In genomic region chr10:25082276-25083204, GRCh38 we compare ENCODE assay signal across 13 cellular contexts.
DNase-seq lines count a peak whose midpoint lies in the region; ATAC-seq and TF ChIP-seq lines count a peak whose summit lies in the region.
"Had no signal": no experiment of that assay in that cellular context is flagged by ENCODE, and none has a peak within 500 bp of the region (broad histone marks: within the 10 kb centered on the region; RNA-seq: fewer than 3 reads in every experiment).

No MANE protein-coding gene starts in this region.

- H3K27ac ChIP-seq in trophoblast cell (ENCODE audit: low read depth, low read length) (no peak overlapping the region), gastrocnemius medialis (no peak overlapping the region)
- H3K27ac ChIP-seq: epithelial cell of prostate had no signal

- H4K12ac ChIP-seq in trophoblast cell (ENCODE audit: low read depth, low read length) = no peak overlapping the region

- no peak overlapping the region for H2AK5ac ChIP-seq in trophoblast cell (ENCODE audit: low read length)

- H3K79me2 ChIP-seq in trophoblast cell (ENCODE audit: control insufficient read depth, insufficient read depth, low read length, poor library complexity) = no peaks in the 10 kb centered on the region

- no peaks in the 10 kb centered on the region for H3K36me3 Mint-ChIP-seq in chondrocyte (ENCODE audit: low read depth)
- H3K36me3 Mint-ChIP-seq: activated naive CD4-positive, alpha-beta T cell treated with anti-CD3 and anti-CD28 coated beads, Interleukin-2, amount 50 U/mL, for 24 hours had no signal

- TF ChIP-seq POLR2A in gastrocnemius medialis (IDR thresholded peaks at IDR 0.05) = no peak

- H2BK120ac ChIP-seq in trophoblast cell (ENCODE audit: insufficient read depth, low read length, poor library complexity) = no peak overlapping the region

- H2BK5ac ChIP-seq in trophoblast cell (ENCODE audit: low read depth, low read length, poor library complexity) = no peak overlapping the region

- in situ Hi-C loops in gastrocnemius medialis (cut with MboI; ENCODE audit: low sequenced_read_pairs in 4 of 4) = loop anchor here in 2 of 4 donors (10.0 to 25.0 kb wide), 2 partner anchors 438 to 445 kb away; no protein-coding TSS in a partner anchor

- H3K9me3 ChIP-seq in trophoblast cell (ENCODE audit: insufficient read depth, low read depth, low read length) = no peaks in the 10 kb centered on the region
- H3K9me3 ChIP-seq in gastrocnemius medialis = no peaks in the 10 kb centered on the region
- H3K9me3 ChIP-seq: MG63 had no signal

- H3K36me3 ChIP-seq in trophoblast cell (ENCODE audit: control insufficient read depth in 1 of 2, insufficient read depth in 2 of 2, low read length in 2 of 2) (no peaks in the 10 kb centered on the region), gastrocnemius medialis (no peaks in the 10 kb centered on the region)
- H3K36me3 ChIP-seq: MG63 had no signal

- H3K4ac ChIP-seq in trophoblast cell (ENCODE audit: low read depth, low read length) = no peak overlapping the region

- H4K8ac ChIP-seq in trophoblast cell (ENCODE audit: low read depth, low read length) = no peak overlapping the region

- H3K27me3 ChIP-seq in trophoblast cell (ENCODE audit: insufficient read depth, low read length) (no peaks in the 10 kb centered on the region), gastrocnemius medialis (no peaks in the 10 kb centered on the region)

- H3K4me2 ChIP-seq in trophoblast cell (ENCODE audit: low read length) = peak overlapping the region; percentile 12

- H3K18ac ChIP-seq in trophoblast cell (ENCODE audit: low read length) = no peak overlapping the region

- no CpG with 5 or more reads among the region's 8 CpGs for WGBS in trophoblast cell (ENCODE audit: extremely low coverage, insufficient coverage, insufficient read length)

- no peak for ATAC-seq in gastrocnemius medialis

- no peak overlapping the region for H3K14ac ChIP-seq in trophoblast cell (ENCODE audit: low read length)

- H3K4me1 Mint-ChIP-seq in chondrocyte (ENCODE audit: low read depth) = peaks cover 60% of the 10 kb centered on the region

- no peaks in the 10 kb centered on the region for H3K79me1 ChIP-seq in trophoblast cell (ENCODE audit: low read length)

- H3K9me3 Mint-ChIP-seq in chondrocyte (ENCODE audit: low read depth) = no peaks in the 10 kb centered on the region
- H3K9me3 Mint-ChIP-seq: activated naive CD4-positive, alpha-beta T cell treated with anti-CD3 and anti-CD28 coated beads, Interleukin-2, amount 50 U/mL, for 24 hours had no signal

- no peak overlapping the region for H3K4me3 ChIP-seq in trophoblast cell (ENCODE audit: low read depth, low read length)
- H3K4me3 ChIP-seq in gastrocnemius medialis = no peak overlapping the region
- H3K4me3 ChIP-seq: lung, MG63 had no signal

- H3K27me3 Mint-ChIP-seq in chondrocyte (ENCODE audit: low read depth) = no peaks in the 10 kb centered on the region

- H3K23ac ChIP-seq in trophoblast cell (ENCODE audit: low read length) = no peak overlapping the region

- DNase-seq in NCI-H1105 treated with DMSO at 0.1 percent for 48 hours (lab: John Stamatoyannopoulos, UW) (peak; percentile 26), NCI-H1105 (lab: John Stamatoyannopoulos, UW) (no peak), NCI-H187 treated with DMSO at 0.1 percent for 48 hours (lab: John Stamatoyannopoulos, UW) (peak; percentile 87), chondrocyte (ENCODE audit: low spot score) (no peak), trophoblast cell (peak; percentile 46 to 85), amniotic stem cell (lab: John Stamatoyannopoulos, UW) (no peak), NCI-H2196 (lab: John Stamatoyannopoulos, UW; ENCODE audit: unreplicated experiment) (no peak), gastrocnemius medialis (no peak)
- DNase-seq: MG63, small intestine had no signal

- TF ChIP-seq CTCF in chondrocyte (IDR thresholded peaks at IDR 0.05) = no peak
- TF ChIP-seq CTCF in gastrocnemius medialis (IDR thresholded peaks at IDR 0.05 in 4 of 5, conservative IDR thresholded peaks at IDR 0.05 in 1 of 5) = no peak

- H3K27ac Mint-ChIP-seq in chondrocyte (ENCODE audit: unreplicated experiment) = peak overlapping the region; percentile 85
- H3K27ac Mint-ChIP-seq: activated naive CD4-positive, alpha-beta T cell treated with anti-CD3 and anti-CD28 coated beads, Interleukin-2, amount 50 U/mL, for 24 hours had no signal

- no peak overlapping the region for H3K4me3 Mint-ChIP-seq in chondrocyte (ENCODE audit: unreplicated experiment)
- H3K4me3 Mint-ChIP-seq: activated naive CD4-positive, alpha-beta T cell treated with anti-CD3 and anti-CD28 coated beads, Interleukin-2, amount 50 U/mL, for 24 hours had no signal

- no peak overlapping the region for H2AFZ ChIP-seq in trophoblast cell (ENCODE audit: insufficient read depth, low read length, poor library complexity)

- H3K9ac ChIP-seq in trophoblast cell (ENCODE audit: low read length) = peak overlapping the region; percentile 4

- no peak overlapping the region for H2BK12ac ChIP-seq in trophoblast cell (ENCODE audit: low read length)

- intact Hi-C loops in gastrocnemius medialis (cut with DNase I; ENCODE audit: low total_unique reads) = loop anchor here (5.0 kb wide), 1 partner anchor 65 kb away; the partner anchor contains the start of genes ENKUR and THNSL1

- H4K91ac ChIP-seq in trophoblast cell (ENCODE audit: low read depth, low read length) = no peak overlapping the region

- H3K4me1 ChIP-seq in trophoblast cell (ENCODE audit: control insufficient read depth in 1 of 2, insufficient read depth in 2 of 2, low read length in 2 of 2) (peaks cover 0 to 3% of the 10 kb centered on the region in 2 experiments), gastrocnemius medialis (no peaks in the 10 kb centered on the region)

Comparison
In these comparisons a context has a peak if more than half of its experiments do, and no peak if none do; other contexts are left out.
1. DNase-seq: peak in NCI-H1105 treated with DMSO at 0.1 percent for 48 hours (single experiment), NCI-H187 treated with DMSO at 0.1 percent for 48 hours (single experiment) and trophoblast cell (2 of 2); none in NCI-H1105 (single experiment), chondrocyte (single experiment), amniotic stem cell (single experiment), NCI-H2196 (single experiment) and gastrocnemius medialis (0 of 2).